ENCODE assay signal across 30 cellular contexts in genomic region chr4:167379433-167379832, GRCh38.
"Had no signal": no experiment of that assay in that cellular context is flagged by ENCODE, and none has a peak within 500 bp of the region (broad histone marks: within the 10 kb centered on the region; RNA-seq: fewer than 3 reads in every experiment).

No MANE protein-coding gene starts in this region.

- H3K36me3 Mint-ChIP-seq: activated CD8-positive, alpha-beta memory T cell treated with anti-CD3 and anti-CD28 coated beads, Interleukin-2, amount 10 ng/mL, durations not matched to agents 7 days and 5 days; activated naive CD4-positive, alpha-beta T cell treated with anti-CD3 and anti-CD28 coated beads, Interleukin-2, amount 50 U/mL, for 72 hours; activated naive CD8-positive, alpha-beta T cell treated with anti-CD3 and anti-CD28 coated beads for 36 hours; T-cell had no signal

- H3K27me3 Mint-ChIP-seq: activated B cell treated with CpG ODN at 0.5 μM for 24 hours; activated CD4-positive, alpha-beta memory T cell treated with anti-CD3 and anti-CD28 coated beads, Interleukin-2, amount 10 ng/mL, durations not matched to agents 7 days and 5 days; activated CD4-positive, alpha-beta T cell treated with anti-CD3 and anti-CD28 coated beads, Interleukin-2, amount 10 ng/mL, durations not matched to agents 7 days and 5 days; activated CD8-positive, alpha-beta memory T cell treated with anti-CD3 and anti-CD28 coated beads, Interleukin-2, amount 10 ng/mL, durations not matched to agents 7 days and 5 days; activated naive CD8-positive, alpha-beta T cell treated with anti-CD3 and anti-CD28 coated beads for 36 hours; activated T-cell treated with anti-CD3 and anti-CD28 coated beads, Interleukin-2, amount 50 U/mL, for 24 hours; activated T-helper 17 cell treated with anti-CD3 and anti-CD28 coated beads, Interleukin-2, amount 50 U/mL, for 72 hours; T-cell; T-helper 17 cell had no signal

- ATAC-seq: activated CD8-positive, alpha-beta memory T cell treated with anti-CD3 and anti-CD28 coated beads, Interleukin-2, amount 10 ng/mL, durations not matched to agents 7 days and 5 days; activated CD8-positive, alpha-beta T cell treated with anti-CD3 and anti-CD28 coated beads, Interleukin-2, amount 10 ng/mL, durations not matched to agents 7 days and 5 days; activated naive CD4-positive, alpha-beta T cell treated with anti-CD3 and anti-CD28 coated beads, Interleukin-2, amount 50 U/mL, for 72 hours; activated T-cell treated with anti-CD3 and anti-CD28 coated beads, Interleukin-2, amount 50 U/mL, for 72 hours; activated T-helper 17 cell treated with anti-CD3 and anti-CD28 coated beads, Interleukin-2, amount 50 U/mL, for 72 hours; body of pancreas; T-cell; T-helper 17 cell had no signal

- DNase-seq: activated B cell treated with CpG ODN at 0.5 μM for 24 hours; activated CD4-positive, alpha-beta memory T cell treated with anti-CD3 and anti-CD28 coated beads, Interleukin-2, amount 10 ng/mL, durations not matched to agents 7 days and 5 days; activated CD4-positive, alpha-beta T cell treated with anti-CD3 and anti-CD28 coated beads for 4 hours; activated CD4-positive, alpha-beta T cell treated with anti-CD3 and anti-CD28 coated beads, Interleukin-2, amount 10 ng/mL, durations not matched to agents 7 days and 5 days; activated CD4-positive, alpha-beta T cell treated with anti-CD3 and anti-CD28 coated beads, Interleukin-2, amount 50 U/mL, for 48 hours; activated CD4-positive, CD25-positive, alpha-beta regulatory T cell treated with anti-CD3 and anti-CD28 coated beads, Interleukin-2, amount 50 U/mL, for 72 hours; activated CD8-positive, alpha-beta memory T cell treated with anti-CD3 and anti-CD28 coated beads for 24 hours; activated CD8-positive, alpha-beta memory T cell treated with anti-CD3 and anti-CD28 coated beads, Interleukin-2, amount 10 ng/mL, durations not matched to agents 7 days and 5 days; activated CD8-positive, alpha-beta memory T cell treated with anti-CD3 and anti-CD28 coated beads, Interleukin-2, amount 50 U/mL, for 48 hours; activated CD8-positive, alpha-beta T cell treated with anti-CD3 and anti-CD28 coated beads, Interleukin-2, amount 10 ng/mL, durations not matched to agents 7 days and 5 days; activated effector memory CD4-positive, alpha-beta T cell treated with anti-CD3 and anti-CD28 coated beads, Interleukin-2, amount 50 U/mL, for 16 hours; activated gamma-delta T cell treated with Interleukin-2 at 50 U/mL for 16 hours; activated naive CD4-positive, alpha-beta T cell; activated naive CD4-positive, alpha-beta T cell treated with anti-CD3 and anti-CD28 coated beads for 36 hours; activated naive CD4-positive, alpha-beta T cell treated with anti-CD3 and anti-CD28 coated beads, Interleukin-2, amount 50 U/mL, for 16 hours; activated naive CD8-positive, alpha-beta T cell treated with anti-CD3 and anti-CD28 coated beads for 36 hours; activated T-cell treated with anti-CD3 and anti-CD28 coated beads, Interleukin-2, amount 50 U/mL, for 24 hours; activated T-cell treated with anti-CD3 and anti-CD28 coated beads, Interleukin-2, amount 50 U/mL, for 72 hours; adrenal gland; amniotic stem cell; aorta; body of pancreas; brain microvascular endothelial cell; central memory CD4-positive, alpha-beta T cell; T-cell; T-helper 17 cell had no signal

- H3K27ac ChIP-seq: adrenal gland, body of pancreas, brain microvascular endothelial cell, breast epithelium had no signal

- H3K4me1 Mint-ChIP-seq: activated B cell treated with CpG ODN at 0.5 μM for 24 hours; activated CD4-positive, alpha-beta memory T cell treated with anti-CD3 and anti-CD28 coated beads, Interleukin-2, amount 10 ng/mL, durations not matched to agents 7 days and 5 days; activated CD4-positive, alpha-beta T cell treated with anti-CD3 and anti-CD28 coated beads, Interleukin-2, amount 10 ng/mL, durations not matched to agents 7 days and 5 days; activated CD8-positive, alpha-beta memory T cell treated with anti-CD3 and anti-CD28 coated beads, Interleukin-2, amount 10 ng/mL, durations not matched to agents 7 days and 5 days; activated naive CD8-positive, alpha-beta T cell treated with anti-CD3 and anti-CD28 coated beads for 36 hours; activated T-helper 17 cell treated with anti-CD3 and anti-CD28 coated beads, Interleukin-2, amount 50 U/mL, for 72 hours; T-cell; T-helper 17 cell had no signal

- H3K4me3 ChIP-seq: adrenal gland, body of pancreas, breast epithelium had no signal

- H3K9me3 Mint-ChIP-seq: activated CD4-positive, alpha-beta memory T cell treated with anti-CD3 and anti-CD28 coated beads, Interleukin-2, amount 10 ng/mL, durations not matched to agents 7 days and 5 days; activated CD4-positive, alpha-beta T cell treated with anti-CD3 and anti-CD28 coated beads, Interleukin-2, amount 10 ng/mL, durations not matched to agents 7 days and 5 days; activated naive CD4-positive, alpha-beta T cell treated with anti-CD3 and anti-CD28 coated beads for 36 hours; activated naive CD8-positive, alpha-beta T cell treated with anti-CD3 and anti-CD28 coated beads for 36 hours; activated T-helper 1 cell treated with anti-CD3 and anti-CD28 coated beads, Interleukin-12 subunit alpha, Interleukin-12 subunit beta, Interleukin-2, Interleukin-4 antibody, amounts not matched to agents 30 ng/mL and 10 ng/mL and 1 ng/mL, durations not matched to agents 14 hours and 24 hours and 36 hours had no signal

- H3K4me3 Mint-ChIP-seq: activated B cell treated with CpG ODN at 0.5 μM for 24 hours; activated CD4-positive, alpha-beta memory T cell treated with anti-CD3 and anti-CD28 coated beads, Interleukin-2, amount 10 ng/mL, durations not matched to agents 7 days and 5 days; activated CD4-positive, alpha-beta T cell treated with anti-CD3 and anti-CD28 coated beads, Interleukin-2, amount 10 ng/mL, durations not matched to agents 7 days and 5 days; activated CD8-positive, alpha-beta memory T cell treated with anti-CD3 and anti-CD28 coated beads, Interleukin-2, amount 10 ng/mL, durations not matched to agents 7 days and 5 days; activated CD8-positive, alpha-beta T cell treated with anti-CD3 and anti-CD28 coated beads, Interleukin-2, amount 10 ng/mL, durations not matched to agents 7 days and 5 days; activated naive CD4-positive, alpha-beta T cell treated with anti-CD3 and anti-CD28 coated beads for 36 hours; activated naive CD8-positive, alpha-beta T cell treated with anti-CD3 and anti-CD28 coated beads for 36 hours; activated T-cell treated with anti-CD3 and anti-CD28 coated beads, Interleukin-2, amount 50 U/mL, for 24 hours; activated T-cell treated with anti-CD3 and anti-CD28 coated beads, Interleukin-2, amount 50 U/mL, for 72 hours; activated T-helper 1 cell treated with anti-CD3 and anti-CD28 coated beads, Interleukin-12 subunit alpha, Interleukin-12 subunit beta, Interleukin-2, Interleukin-4 antibody, amounts not matched to agents 30 ng/mL and 10 ng/mL and 1 ng/mL, durations not matched to agents 14 hours and 24 hours and 36 hours; activated T-helper 17 cell treated with anti-CD3 and anti-CD28 coated beads, Interleukin-2, amount 50 U/mL, for 72 hours; T-cell; T-helper 17 cell had no signal
